8 cellular contexts compared by ENCODE assay signal in the genomic region with DNA sequence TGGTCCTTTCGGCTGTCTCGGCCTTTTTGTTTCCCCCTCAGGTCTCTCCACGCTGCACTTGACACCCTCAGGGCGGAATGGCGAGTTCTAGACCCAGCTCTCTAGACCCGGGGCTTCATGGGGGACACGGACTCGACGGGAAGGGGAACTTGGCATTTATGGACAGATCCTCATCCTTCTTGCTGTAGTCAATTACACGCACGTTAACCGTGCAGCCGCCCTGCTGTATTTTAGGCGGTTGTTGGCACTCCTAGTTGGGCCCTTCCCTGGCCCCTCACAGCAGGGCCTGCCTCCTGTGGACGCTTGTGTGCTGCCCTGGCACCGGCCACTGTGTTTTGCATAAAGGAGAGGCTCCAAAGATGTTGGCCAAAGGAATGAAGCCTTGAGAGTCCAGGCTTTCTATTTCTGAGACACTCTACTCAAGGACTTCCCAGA. TPM values are rescaled to one million over a fixed set of nuclear protein-coding genes. Genes with fewer than 3 reads are reported as not detected.
DNase-seq lines count a peak whose midpoint lies in the region; ATAC-seq, FAIRE-seq and TF ChIP-seq lines count a peak whose summit lies in the region.

No MANE protein-coding gene starts in this region.

- H3K4me1 ChIP-seq in OCI-LY1 (ENCODE audit: insufficient read depth, low read length, severe bottlenecking): peaks cover 18% of the 10 kb centered on the region

- H3K36me3 Mint-ChIP-seq in stimulated activated naive CD8-positive, alpha-beta T cell treated with anti-CD3 and anti-CD28 coated beads, Interleukin-15, Interleukin-2, amounts not matched to agents 100 ng/mL and 50 ng/mL, for 24 hours (ENCODE audit: low read depth): peaks cover 33% of the 10 kb centered on the region
- no peaks in the 10 kb centered on the region for H3K36me3 Mint-ChIP-seq in stimulated activated memory B cell treated with anti-CD40 and anti-IgM and Interleukin-4, amounts not matched to agents 10 μg/mL and 1 μg/mL and 100 μg/mL, for 72 hours

- peaks cover 40% of the 10 kb centered on the region for H3K79me2 ChIP-seq in OCI-LY1 (ENCODE audit: insufficient read depth, low read length)

- FAIRE-seq in bronchial epithelial cell (lab: Jason Lieb, UNC) (no peak), D721Med (lab: Jason Lieb, UNC) (no peak)

- H3K27ac ChIP-seq in OCI-LY1 (ENCODE audit: low read depth, low read length, poor library complexity, severe bottlenecking): no peak overlapping the region

- no peaks in the 10 kb centered on the region for H3K9me2 ChIP-seq in OCI-LY1 (ENCODE audit: low read depth, low read length)

- no peaks in the 10 kb centered on the region for H3F3A ChIP-seq in OCI-LY1 (ENCODE audit: insufficient read depth, low read length)

- H3K27ac Mint-ChIP-seq in stimulated activated naive CD8-positive, alpha-beta T cell treated with anti-CD3 and anti-CD28 coated beads, Interleukin-15, Interleukin-2, amounts not matched to agents 100 ng/mL and 50 ng/mL, for 24 hours: peak overlapping the region; percentile 58
- H3K27ac Mint-ChIP-seq in stimulated activated memory B cell treated with anti-CD40 and anti-IgM and Interleukin-4, amounts not matched to agents 10 μg/mL and 1 μg/mL and 100 μg/mL, for 72 hours: peak overlapping the region; percentile 57

- TF ChIP-seq CTCF in OCI-LY1 (IDR thresholded peaks at IDR 0.05; ENCODE audit: low read length): no peak
- no peak for TF ChIP-seq CTCF in bronchial epithelial cell (IDR thresholded peaks at IDR 0.05; ENCODE audit: insufficient read depth, low read length, severe bottlenecking)
- no peak for TF ChIP-seq CTCF in D721Med (IDR thresholded peaks at IDR 0.05; ENCODE audit: insufficient read depth, missing control alignments)

- no peak for DNase-seq in stimulated activated naive CD8-positive, alpha-beta T cell treated with anti-CD3 and anti-CD28 coated beads, Interleukin-15, Interleukin-2, amounts not matched to agents 100 U/mL and 50 U/mL, for 24 hours
- DNase-seq in bronchial epithelial cell (ENCODE audit: low read depth) (no peak), kidney tubule cell (ENCODE audit: low spot score) (peak; percentile 8), D721Med (ENCODE audit: insufficient read length, low spot score) (no peak)

- H3K4me2 ChIP-seq in OCI-LY1 (ENCODE audit: low read length): peak overlapping the region; percentile 90

- H3K9me3 Mint-ChIP-seq in stimulated activated naive CD8-positive, alpha-beta T cell treated with anti-CD3 and anti-CD28 coated beads, Interleukin-15, Interleukin-2, amounts not matched to agents 100 ng/mL and 50 ng/mL, for 24 hours: no peaks in the 10 kb centered on the region
- no peaks in the 10 kb centered on the region for H3K9me3 Mint-ChIP-seq in stimulated activated memory B cell treated with anti-CD40 and anti-IgM and Interleukin-4, amounts not matched to agents 10 μg/mL and 1 μg/mL and 100 μg/mL, for 72 hours

- no peaks in the 10 kb centered on the region for H4K20me1 ChIP-seq in OCI-LY1 (ENCODE audit: insufficient read depth, low read length)

- peaks cover 34% of the 10 kb centered on the region for H3K4me1 Mint-ChIP-seq in stimulated activated naive CD8-positive, alpha-beta T cell treated with anti-CD3 and anti-CD28 coated beads, Interleukin-15, Interleukin-2, amounts not matched to agents 100 ng/mL and 50 ng/mL, for 24 hours (ENCODE audit: low read depth)
- H3K4me1 Mint-ChIP-seq in stimulated activated memory B cell treated with anti-CD40 and anti-IgM and Interleukin-4, amounts not matched to agents 10 μg/mL and 1 μg/mL and 100 μg/mL, for 72 hours: peaks cover 13% of the 10 kb centered on the region

- H3K27me3 Mint-ChIP-seq in stimulated activated naive CD8-positive, alpha-beta T cell treated with anti-CD3 and anti-CD28 coated beads, Interleukin-15, Interleukin-2, amounts not matched to agents 100 ng/mL and 50 ng/mL, for 24 hours: no peaks in the 10 kb centered on the region
- H3K27me3 Mint-ChIP-seq in stimulated activated memory B cell treated with anti-CD40 and anti-IgM and Interleukin-4, amounts not matched to agents 10 μg/mL and 1 μg/mL and 100 μg/mL, for 72 hours: no peaks in the 10 kb centered on the region

- H3K9me3 ChIP-seq in OCI-LY1 (ENCODE audit: low read length): no peaks in the 10 kb centered on the region

- peak overlapping the region; percentile 88 for H3K9ac ChIP-seq in OCI-LY1 (ENCODE audit: low read length)

- no peak for ATAC-seq in stimulated activated naive CD8-positive, alpha-beta T cell treated with anti-CD3 and anti-CD28 coated beads, Interleukin-15, Interleukin-2, amounts not matched to agents 100 U/mL and 50 U/mL, for 24 hours
- ATAC-seq in stimulated activated memory B cell treated with anti-CD40 and anti-IgM and Interleukin-4, amounts not matched to agents 10 μg/mL and 1 μg/mL and 100 μg/mL, for 72 hours: peak; percentile 1
- no peak for ATAC-seq in GM19328 (IDR thresholded peaks at IDR 0.05; ENCODE audit: unreplicated experiment)

- peak overlapping the region; percentile 78 for H3K4me3 Mint-ChIP-seq in stimulated activated naive CD8-positive, alpha-beta T cell treated with anti-CD3 and anti-CD28 coated beads, Interleukin-15, Interleukin-2, amounts not matched to agents 100 ng/mL and 50 ng/mL, for 24 hours
- H3K4me3 Mint-ChIP-seq in stimulated activated memory B cell treated with anti-CD40 and anti-IgM and Interleukin-4, amounts not matched to agents 10 μg/mL and 1 μg/mL and 100 μg/mL, for 72 hours: peak overlapping the region; percentile 91

- no peaks in the 10 kb centered on the region for H3K27me3 ChIP-seq in OCI-LY1 (ENCODE audit: insufficient read depth, low read length)
- H3K27me3 ChIP-seq in bronchial epithelial cell (ENCODE audit: control insufficient read depth, insufficient read depth, low read length): no peaks in the 10 kb centered on the region

- peak overlapping the region; percentile 95 for H2AFZ ChIP-seq in OCI-LY1 (ENCODE audit: low read length)

- H3K36me3 ChIP-seq in OCI-LY1 (ENCODE audit: insufficient read depth, low read length) (peaks cover 18% of the 10 kb centered on the region; the same call in 1 of the 2 replicates), bronchial epithelial cell (ENCODE audit: control insufficient read depth, insufficient read depth, low read length) (no peaks in the 10 kb centered on the region)

- H3K4me3 ChIP-seq in OCI-LY1 (ENCODE audit: low read depth, low read length, poor library complexity, severe bottlenecking): peak overlapping the region; percentile 89
- H3K4me3 ChIP-seq in bronchial epithelial cell (ENCODE audit: low read depth, low read length): peak overlapping the region; percentile 87

RNA-seq across cellular contexts. Expression of a gene that starts 0.6 kb away (rescaled TPM):
- total RNA-seq in bronchial epithelial cell: 28.3 and 32.9 TPM in 2 replicates
